Comparison of ENCODE assay signal across 29 cellular contexts in genomic region chr6:151351146-151351700, GRCh38.
"Had no signal": no experiment of that assay in that cellular context is flagged by ENCODE, and none has a peak within 500 bp of the region (broad histone marks: within the 10 kb centered on the region; RNA-seq: fewer than 3 reads in every experiment).

No MANE protein-coding gene starts in this region.

- H3K9me3 ChIP-seq: adrenal gland, body of pancreas, esophagus muscularis mucosa, gastrocnemius medialis had no signal

- H3K27ac ChIP-seq: adrenal gland, body of pancreas, cardiac muscle cell, coronary artery, esophagus muscularis mucosa, foreskin keratinocyte, gastrocnemius medialis had no signal

- H3K36me3 ChIP-seq: adrenal gland, cardiac muscle cell, gastrocnemius medialis had no signal

- H3K4me1 ChIP-seq: adrenal gland, body of pancreas, foreskin keratinocyte, gastrocnemius medialis had no signal

- DNase-seq: activated CD4-positive, alpha-beta memory T cell treated with anti-CD3 and anti-CD28 coated beads for 36 hours; activated CD4-positive, alpha-beta T cell treated with anti-CD3 and anti-CD28 coated beads for 36 hours; activated CD4-positive, alpha-beta T cell treated with anti-CD3 and anti-CD28 coated beads, Interleukin-2, amount 10 ng/mL, durations not matched to agents 24 days and 14 days; activated CD4-positive, CD25-positive, alpha-beta regulatory T cell; activated CD4-positive, CD25-positive, alpha-beta regulatory T cell treated with anti-CD3 and anti-CD28 coated beads, Interleukin-2, amount 50 U/mL, for 72 hours; activated CD8-positive, alpha-beta memory T cell treated with anti-CD3 and anti-CD28 coated beads, Interleukin-2, amount 10 ng/mL, durations not matched to agents 7 days and 5 days; activated CD8-positive, alpha-beta memory T cell treated with anti-CD3 and anti-CD28 coated beads, Interleukin-2, amount 50 U/mL, for 4 hours; activated CD8-positive, alpha-beta T cell treated with anti-CD3 and anti-CD28 coated beads, Interleukin-2, amount 10 ng/mL, durations not matched to agents 7 days and 5 days; activated effector memory CD4-positive, alpha-beta T cell treated with anti-CD3 and anti-CD28 coated beads, Interleukin-2, amount 50 U/mL, for 16 hours; activated naive CD4-positive, alpha-beta T cell treated with anti-CD3 and anti-CD28 coated beads for 36 hours; activated naive CD8-positive, alpha-beta T cell treated with anti-CD3 and anti-CD28 coated beads for 36 hours; activated naive CD8-positive, alpha-beta T cell treated with anti-CD3 and anti-CD28 coated beads, Interleukin-2, amount 50 U/mL, for 24 hours; activated T-cell treated with anti-CD3 and anti-CD28 coated beads, Interleukin-2, amount 50 U/mL, for 1 hour; activated T-cell treated with anti-CD3 and anti-CD28 coated beads, Interleukin-2, amount 50 U/mL, for 48 hours; adrenal gland; amygdala; aorta; body of pancreas; dorsolateral prefrontal cortex; effector memory CD4-positive, alpha-beta T cell; endodermal cell; erythroblast; foreskin keratinocyte; gastrocnemius medialis; head of caudate nucleus; T-helper 2 cell had no signal

- ATAC-seq: activated CD4-positive, alpha-beta T cell treated with anti-CD3 and anti-CD28 coated beads for 36 hours; activated CD8-positive, alpha-beta memory T cell treated with anti-CD3 and anti-CD28 coated beads, Interleukin-2, amount 10 ng/mL, durations not matched to agents 7 days and 5 days; activated CD8-positive, alpha-beta T cell treated with anti-CD3 and anti-CD28 coated beads, Interleukin-2, amount 10 ng/mL, durations not matched to agents 7 days and 5 days; activated naive CD8-positive, alpha-beta T cell treated with anti-CD3 and anti-CD28 coated beads, Interleukin-2, amount 50 U/mL, for 24 hours; body of pancreas; foreskin keratinocyte; gastrocnemius medialis had no signal

- H3K27me3 ChIP-seq: adrenal gland, body of pancreas, cardiac muscle cell, dorsolateral prefrontal cortex, esophagus muscularis mucosa, foreskin keratinocyte, gastrocnemius medialis had no signal

- H3K4me3 ChIP-seq: adrenal gland, body of pancreas, cardiac muscle cell, coronary artery, dorsolateral prefrontal cortex, esophagus muscularis mucosa, gastrocnemius medialis had no signal
